In the genomic region with DNA sequence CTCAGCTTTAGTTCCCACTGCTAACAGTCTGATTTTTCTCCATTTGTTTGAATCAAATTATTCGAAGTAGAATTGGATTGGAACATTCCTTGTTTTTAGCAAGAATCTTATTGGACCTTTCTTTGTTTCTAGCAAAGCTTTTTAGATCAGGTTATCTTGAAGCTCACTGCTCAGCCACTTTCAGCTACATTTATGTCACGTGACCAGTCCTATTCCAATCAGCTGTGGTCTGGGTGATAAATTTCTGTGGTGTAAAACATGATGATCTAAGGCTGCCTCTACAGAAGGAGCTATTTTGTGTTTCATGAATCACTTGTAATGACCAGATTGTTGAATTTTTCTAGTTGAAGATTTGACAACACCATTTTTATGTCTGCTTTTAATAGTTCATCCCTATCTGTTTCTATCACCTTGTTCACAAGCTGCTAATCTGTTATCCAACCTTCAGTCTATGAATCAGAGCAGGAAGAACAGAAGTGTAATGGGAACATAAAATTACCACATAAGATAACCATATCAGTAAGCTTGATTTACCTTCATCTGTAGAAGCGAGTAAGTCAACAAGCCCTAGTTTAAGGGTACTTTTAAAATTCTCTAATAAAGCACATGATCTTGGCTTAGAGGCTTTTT, we compare ENCODE assay signal across 18 cellular contexts.
DNase-seq lines count a peak whose midpoint lies in the region; ATAC-seq, FAIRE-seq and TF ChIP-seq lines count a peak whose summit lies in the region.
"Had no signal": no experiment of that assay in that cellular context is flagged by ENCODE, and none has a peak within 500 bp of the region (broad histone marks: within the 10 kb centered on the region; RNA-seq: fewer than 3 reads in every experiment).

No MANE protein-coding gene starts in this region.

- no peaks in the 10 kb centered on the region for H3K9me3 Mint-ChIP-seq in neural progenitor cell
- H3K9me3 Mint-ChIP-seq in activated CD8-positive, alpha-beta T cell treated with anti-CD3 and anti-CD28 coated beads for 36 hours, result no peaks in the 10 kb centered on the region
- peaks cover 0 to 3% of the 10 kb centered on the region in 2 donors for H3K9me3 Mint-ChIP-seq in natural killer cell

- H3K9me2 ChIP-seq in SK-N-SH, result no peaks in the 10 kb centered on the region

- H3K4me3 ChIP-seq in SK-N-SH (ENCODE audit: low read depth in 2 of 2, low read length in 1 of 2) (no peak overlapping the region), K562 (no peak overlapping the region), neural progenitor cell (no peak overlapping the region)
- H3K4me3 ChIP-seq: BLaER1, HAP-1 had no signal

- no peak overlapping the region for H3K27ac ChIP-seq in SK-N-SH (ENCODE audit: low read depth in 2 of 2, low read length in 1 of 2)
- H3K27ac ChIP-seq in K562 (ENCODE audit: extremely low read depth, low read depth, low read length), result no peak overlapping the region
- no peak overlapping the region for H3K27ac ChIP-seq in neural progenitor cell
- H3K27ac ChIP-seq: 22Rv1, BLaER1 had no signal

- intact Hi-C loops in K562 (cut with micrococcal nuclease), result no loop called here
- intact Hi-C loops in activated CD8-positive, alpha-beta T cell treated with anti-CD3 and anti-CD28 coated beads for 36 hours (cut with micrococcal nuclease), result no loop called here
- intact Hi-C loops in natural killer cell (cut with micrococcal nuclease), result no loop called here

- TF ChIP-seq POLR2A in K562 (conservative IDR thresholded peaks at IDR 0.05), result no peak

- H3K4me2 ChIP-seq in SK-N-SH (no peak overlapping the region), K562 (ENCODE audit: insufficient read depth, low read length) (no peak overlapping the region), neural progenitor cell (no peak overlapping the region)
- H3K4me2 ChIP-seq: BLaER1 had no signal

- peaks cover 2% of the 10 kb centered on the region for H3K27me3 Mint-ChIP-seq in neural progenitor cell (ENCODE audit: insufficient read depth, low read depth)
- peaks cover 12% of the 10 kb centered on the region for H3K27me3 Mint-ChIP-seq in activated CD8-positive, alpha-beta T cell treated with anti-CD3 and anti-CD28 coated beads for 36 hours
- H3K27me3 Mint-ChIP-seq in natural killer cell (ENCODE audit: low read depth in 2 of 2), result peaks cover 17% of the 10 kb centered on the region in 2 donors

- POLR2A ChIA-PET in SK-N-SH (lab: Yijun Ruan, JAX) (no interaction called here), K562 (lab: Yijun Ruan, JAX) (no interaction called here)
- POLR2A ChIA-PET in activated CD8-positive, alpha-beta T cell treated with anti-CD3 and anti-CD28 coated beads for 36 hours (lab: Charles Lee), result no interaction called here

- H3F3A ChIP-seq in SK-N-SH (replicated peaks; ENCODE audit: insufficient read depth), result no peaks in the 10 kb centered on the region
- no peaks in the 10 kb centered on the region for H3F3A ChIP-seq in neural progenitor cell (ENCODE audit: low read depth)

- no TSS peak for BruUV-seq in K562 (replicated peaks; lab: Mats Ljungman, UMichigan)

- no peaks in the 10 kb centered on the region for H3K4me1 Mint-ChIP-seq in neural progenitor cell
- no peaks in the 10 kb centered on the region for H3K4me1 Mint-ChIP-seq in activated CD8-positive, alpha-beta T cell treated with anti-CD3 and anti-CD28 coated beads for 36 hours (ENCODE audit: low read depth)
- H3K4me1 Mint-ChIP-seq in natural killer cell, result no peaks in the 10 kb centered on the region
- H3K4me1 Mint-ChIP-seq: CD8-positive, alpha-beta memory T cell had no signal

- CTCF ChIA-PET in SK-N-SH (lab: Yijun Ruan, JAX), result no interaction called here
- CTCF ChIA-PET in K562 (lab: Yijun Ruan, JAX; ENCODE audit: low intra/inter-chr PET ratio), result no interaction called here
- CTCF ChIA-PET in activated CD8-positive, alpha-beta T cell treated with anti-CD3 and anti-CD28 coated beads for 36 hours (lab: Charles Lee), result interaction anchor here (0.8 kb wide), 1 partner anchor 8 kb away, joined by 3 read pairs; no protein-coding TSS in a partner anchor

- H3K27me3 ChIP-seq in SK-N-SH (ENCODE audit: insufficient read depth) (no peaks in the 10 kb centered on the region), K562 (ENCODE audit: control insufficient read depth in 2 of 2, insufficient read depth in 2 of 2, low read length in 2 of 2) (no peaks in the 10 kb centered on the region), neural progenitor cell (no peaks in the 10 kb centered on the region)
- H3K27me3 ChIP-seq: BLaER1 had no signal

- WGBS in SK-N-SH (ENCODE audit: low lambda C conversion rate), result 0% methylated on average over 3 of the region's 3 CpGs
- WGBS in K562 (ENCODE audit: insufficient coverage, low coverage, missing lambda C conversion rate), result 0% methylated on average over 3 of the region's 3 CpGs

- TF ChIP-seq RAD21 in SK-N-SH (IDR thresholded peaks at IDR 0.05; ENCODE audit: low read length) (no peak), Ishikawa (IDR thresholded peaks at IDR 0.05; ENCODE audit: low read depth) (no peak), K562 (CRISPR knock-in tag; conservative IDR thresholded peaks at IDR 0.05 in 1 of 2, IDR thresholded peaks at IDR 0.05 in 1 of 2) (no peak)

- H3K4me1 ChIP-seq in SK-N-SH (ENCODE audit: control insufficient read depth in 1 of 2, insufficient read depth in 2 of 2, low read depth in 1 of 2, low read length in 1 of 2) (no peaks in the 10 kb centered on the region), K562 (replicated peaks in 1 of 2; ENCODE audit: control insufficient read depth in 2 of 2, insufficient read depth in 2 of 2, low read length in 2 of 2) (no peaks in the 10 kb centered on the region), neural progenitor cell (peaks cover 6% of the 10 kb centered on the region)
- H3K4me1 ChIP-seq: BLaER1, Caco-2, HAP-1 had no signal

- H3K79me2 ChIP-seq in SK-N-SH (ENCODE audit: insufficient read depth) (no peaks in the 10 kb centered on the region), K562 (ENCODE audit: control insufficient read depth, insufficient read depth, low read length) (no peaks in the 10 kb centered on the region), neural progenitor cell (ENCODE audit: low read depth) (no peaks in the 10 kb centered on the region)

- H3K9me3 ChIP-seq in SK-N-SH (no peaks in the 10 kb centered on the region), K562 (replicated peaks; ENCODE audit: control insufficient read depth, insufficient read depth, low read depth, low read length) (no peaks in the 10 kb centered on the region), neural progenitor cell (ENCODE audit: low read depth) (no peaks in the 10 kb centered on the region)
- H3K9me3 ChIP-seq: BLaER1, Caco-2, HAP-1 had no signal

- TF ChIP-seq EP300 in SK-N-SH (IDR thresholded peaks at IDR 0.05; ENCODE audit: borderline replicate concordance in 1 of 2, low read depth in 1 of 2, low read length in 1 of 2) (no peak), Ishikawa (IDR thresholded peaks at IDR 0.05; ENCODE audit: borderline replicate concordance) (no peak), K562 (IDR thresholded peaks at IDR 0.05; ENCODE audit: low read length) (no peak)

- in situ Hi-C loops in K562 (cut with MboI), result no loop called here

- TF ChIP-seq CTCF in SK-N-SH (IDR thresholded peaks at IDR 0.05) (no peak), K562 (IDR thresholded peaks at IDR 0.05 in 2 of 3, conservative IDR thresholded peaks at IDR 0.05 in 1 of 3; ENCODE audit: insufficient read depth in 2 of 3, low read depth in 1 of 3, low read length in 3 of 3) (no peak), neural progenitor cell (IDR thresholded peaks at IDR 0.05) (no peak), natural killer cell (IDR thresholded peaks at IDR 0.05) (no peak)
- TF ChIP-seq CTCF in activated CD8-positive, alpha-beta T cell treated with anti-CD3 and anti-CD28 coated beads for 36 hours (IDR thresholded peaks at IDR 0.05), result no peak

- H2AFZ ChIP-seq in SK-N-SH (ENCODE audit: low read depth) (no peak overlapping the region), K562 (ENCODE audit: low read depth, low read length) (no peak overlapping the region), neural progenitor cell (replicated peaks) (peak overlapping the region; percentile 47)

- no peaks in the 10 kb centered on the region for H3K9me1 ChIP-seq in K562 (ENCODE audit: control insufficient read depth, insufficient read depth, low read length)

- DNase-seq in SK-N-SH (no peak), K562 (ENCODE audit: extremely low read depth in 1 of 4, low spot score in 3 of 4) (peak in 1 of 4 experiments; percentile 1), neural progenitor cell (ENCODE audit: low spot score) (no peak), natural killer cell (no peak)
- no peak for DNase-seq in activated CD8-positive, alpha-beta T cell treated with anti-CD3 and anti-CD28 coated beads for 36 hours
- no peak for DNase-seq in activated CD8-positive, alpha-beta memory T cell treated with anti-CD3 and anti-CD28 coated beads for 24 hours
- DNase-seq: AML-193; Caco-2; CD8-positive, alpha-beta memory T cell; DMS53; GOT3; HFFc6 had no signal

- H4K20me1 ChIP-seq in SK-N-SH (ENCODE audit: insufficient read depth), result no peaks in the 10 kb centered on the region
- H4K20me1 ChIP-seq in K562 (replicated peaks; ENCODE audit: control insufficient read depth, insufficient read depth, low read length), result no peaks in the 10 kb centered on the region
- no peaks in the 10 kb centered on the region for H4K20me1 ChIP-seq in neural progenitor cell (ENCODE audit: low read depth)
- H4K20me1 ChIP-seq: BLaER1 had no signal

- H3K9ac ChIP-seq in SK-N-SH, result no peak overlapping the region
- no peak overlapping the region for H3K9ac ChIP-seq in K562 (ENCODE audit: insufficient read depth in 1 of 2, low read depth in 2 of 2, low read length in 2 of 2)
- H3K9ac ChIP-seq in neural progenitor cell, result no peak overlapping the region
- H3K9ac ChIP-seq: BLaER1 had no signal

- no peak for FAIRE-seq in K562 (lab: Jason Lieb, UNC)
- FAIRE-seq: GM18507 had no signal

- no peaks in the 10 kb centered on the region for H3K36me3 Mint-ChIP-seq in neural progenitor cell
- no peaks in the 10 kb centered on the region for H3K36me3 Mint-ChIP-seq in activated CD8-positive, alpha-beta T cell treated with anti-CD3 and anti-CD28 coated beads for 36 hours (ENCODE audit: low read depth)
- H3K36me3 Mint-ChIP-seq in natural killer cell, result no peaks in the 10 kb centered on the region
- H3K36me3 Mint-ChIP-seq: CD8-positive, alpha-beta memory T cell had no signal

- ATAC-seq in SK-N-SH treated with all-trans-retinoic acid at 6 μM for 48 hours, result no peak
- ATAC-seq in K562, result no peak
- ATAC-seq in activated CD8-positive, alpha-beta T cell treated with anti-CD3 and anti-CD28 coated beads for 36 hours, result no peak
- no peak for ATAC-seq in natural killer cell

- no peak overlapping the region for H3K4me3 Mint-ChIP-seq in neural progenitor cell
- no peak overlapping the region for H3K4me3 Mint-ChIP-seq in activated CD8-positive, alpha-beta T cell treated with anti-CD3 and anti-CD28 coated beads for 36 hours
- H3K4me3 Mint-ChIP-seq in natural killer cell, result no peak overlapping the region
- H3K4me3 Mint-ChIP-seq: CD8-positive, alpha-beta memory T cell; HFFc6 had no signal

- H3K36me3 ChIP-seq in SK-N-SH (replicated peaks in 1 of 2; ENCODE audit: control insufficient read depth in 1 of 2, insufficient read depth in 2 of 2, low read length in 1 of 2) (no peaks in the 10 kb centered on the region), K562 (ENCODE audit: control insufficient read depth, insufficient read depth, low read length) (no peaks in the 10 kb centered on the region), neural progenitor cell (no peaks in the 10 kb centered on the region)
- H3K36me3 ChIP-seq: BLaER1, HAP-1 had no signal

- H3K27ac Mint-ChIP-seq in neural progenitor cell (no peak overlapping the region), natural killer cell (no peak overlapping the region)
- H3K27ac Mint-ChIP-seq in activated CD8-positive, alpha-beta T cell treated with anti-CD3 and anti-CD28 coated beads for 36 hours, result no peak overlapping the region
- H3K27ac Mint-ChIP-seq: CD8-positive, alpha-beta memory T cell; HFFc6 had no signal
